8 cellular contexts compared by ENCODE assay signal in the genomic region with DNA sequence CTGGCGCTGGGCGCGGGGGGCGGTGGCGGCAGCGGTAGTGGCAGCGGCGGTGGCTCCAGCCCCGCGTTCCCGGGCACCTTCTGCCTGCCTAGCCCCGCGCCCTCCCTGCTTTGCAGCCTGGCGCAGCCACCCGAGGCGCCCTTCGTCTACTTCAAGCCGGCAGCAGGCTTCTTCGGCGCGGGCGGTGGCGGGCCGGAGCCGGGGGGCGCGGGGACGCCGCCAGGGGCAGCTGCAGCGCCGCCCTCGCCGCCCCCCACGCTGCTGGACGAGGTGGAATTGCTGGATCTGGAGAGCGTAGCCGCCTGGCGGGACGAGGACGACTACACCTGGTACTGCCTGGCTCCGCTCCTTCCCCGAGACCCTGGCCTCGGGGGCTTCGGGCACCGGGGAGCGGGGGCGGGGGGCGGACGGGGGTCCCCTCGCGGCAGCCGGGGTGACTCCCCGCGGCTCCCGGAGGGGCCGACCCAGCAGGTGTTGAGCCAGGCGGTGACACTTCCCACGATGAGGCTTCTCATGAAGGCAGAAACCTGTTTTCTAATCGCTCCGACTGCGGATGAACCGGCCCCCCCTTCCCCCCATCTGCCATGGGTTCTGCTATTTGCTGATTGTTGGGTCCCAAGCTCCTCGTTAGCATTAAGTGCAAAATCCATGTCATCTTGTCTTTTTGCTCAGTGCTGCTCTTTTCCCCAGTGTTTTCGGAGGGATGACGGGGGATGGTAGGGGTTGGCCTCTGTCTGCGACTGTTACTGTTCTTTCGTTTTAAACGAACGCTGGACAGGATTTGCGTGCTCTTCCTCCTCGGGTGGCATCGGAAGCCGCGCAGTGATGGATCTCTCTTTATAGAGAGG. TPM values are rescaled to one million over a fixed set of nuclear protein-coding genes. Genes with fewer than 3 reads are reported as not detected.
DNase-seq lines count a peak whose midpoint lies in the region; ATAC-seq and TF ChIP-seq lines count a peak whose summit lies in the region.

No MANE protein-coding gene starts in this region.

- H3K36me3 ChIP-seq in SJCRH30 (no peaks in the 10 kb centered on the region), heart left ventricle (no peaks in the 10 kb centered on the region), parathyroid adenoma (ENCODE audit: control insufficient read depth, insufficient read depth, low read length) (no peaks in the 10 kb centered on the region), vagina (no peaks in the 10 kb centered on the region)

- peak overlapping the region; percentile 19 for H2AFZ ChIP-seq in parathyroid adenoma

- H3K4me2 ChIP-seq in parathyroid adenoma (ENCODE audit: low read length): peak overlapping the region; percentile 94

- ATAC-seq in GM19328 (IDR thresholded peaks at IDR 0.05; ENCODE audit: unreplicated experiment) (peak; percentile 24), HG03457 (IDR thresholded peaks at IDR 0.05; ENCODE audit: unreplicated experiment) (peak; percentile 30), heart left ventricle (peak; percentile 20 to 43 (median 32))

- H3K4me3 ChIP-seq in SJCRH30 (peak overlapping the region; percentile 81), heart left ventricle (peak overlapping the region; percentile 62 to 96 (median 74)), parathyroid adenoma (ENCODE audit: low read depth, low read length) (peak overlapping the region; percentile 65), vagina (peak overlapping the region; percentile 60 to 80)

- H3K27me3 ChIP-seq in SJCRH30 (no peaks in the 10 kb centered on the region), heart left ventricle (peaks cover 0 to 4% (median 0%) of the 10 kb centered on the region in 9 donors), parathyroid adenoma (ENCODE audit: control insufficient read depth, insufficient read depth, low read length) (no peaks in the 10 kb centered on the region), vagina (no peaks in the 10 kb centered on the region)

- H3K27ac ChIP-seq in C4-2B: peak overlapping the region; percentile 66
- no peak overlapping the region for H3K27ac ChIP-seq in SJCRH30
- H3K27ac ChIP-seq in heart left ventricle: peak overlapping the region in 3 of 12 donors; percentile 12 to 43 (median 37)
- no peak overlapping the region for H3K27ac ChIP-seq in parathyroid adenoma
- no peak overlapping the region for H3K27ac ChIP-seq in vagina

- no peak overlapping the region for H3K9ac ChIP-seq in parathyroid adenoma

- no peaks in the 10 kb centered on the region for H3K27me3 Mint-ChIP-seq in activated naive CD4-positive, alpha-beta T cell treated with anti-CD3 and anti-CD28 coated beads, Interleukin-2, amount 50 U/mL, for 24 hours

- no peaks in the 10 kb centered on the region for H3K36me3 Mint-ChIP-seq in activated naive CD4-positive, alpha-beta T cell treated with anti-CD3 and anti-CD28 coated beads, Interleukin-2, amount 50 U/mL, for 24 hours

- H3K4me3 Mint-ChIP-seq in activated naive CD4-positive, alpha-beta T cell treated with anti-CD3 and anti-CD28 coated beads, Interleukin-2, amount 50 U/mL, for 24 hours: peak overlapping the region; percentile 99

- H3K27ac Mint-ChIP-seq in activated naive CD4-positive, alpha-beta T cell treated with anti-CD3 and anti-CD28 coated beads, Interleukin-2, amount 50 U/mL, for 24 hours: peak overlapping the region; percentile 99

- no peak for TF ChIP-seq POLR2A in heart left ventricle (IDR thresholded peaks at IDR 0.05)
- no peak for TF ChIP-seq POLR2A in vagina (IDR thresholded peaks at IDR 0.05)

- peaks cover 67% of the 10 kb centered on the region for H3K4me1 Mint-ChIP-seq in activated naive CD4-positive, alpha-beta T cell treated with anti-CD3 and anti-CD28 coated beads, Interleukin-2, amount 50 U/mL, for 24 hours

- DNase-seq in SJCRH30 (peak; percentile 6 to 35), heart left ventricle (peak; percentile 10 to 69 (median 29)), vagina (ENCODE audit: extremely low spot score in 2 of 2) (no peak)

- TF ChIP-seq CTCF in C4-2B (conservative IDR thresholded peaks at IDR 0.05): peak; percentile 31
- no peak for TF ChIP-seq CTCF in heart left ventricle (IDR thresholded peaks at IDR 0.05)
- no peak for TF ChIP-seq CTCF in parathyroid adenoma (IDR thresholded peaks at IDR 0.05)
- no peak for TF ChIP-seq CTCF in vagina (IDR thresholded peaks at IDR 0.05)

- no peaks in the 10 kb centered on the region for H3K9me3 Mint-ChIP-seq in activated naive CD4-positive, alpha-beta T cell treated with anti-CD3 and anti-CD28 coated beads, Interleukin-2, amount 50 U/mL, for 24 hours

- H3K9me3 ChIP-seq in SJCRH30 (replicated peaks) (no peaks in the 10 kb centered on the region), heart left ventricle (no peaks in the 10 kb centered on the region), parathyroid adenoma (ENCODE audit: control insufficient read depth, low read length) (no peaks in the 10 kb centered on the region), vagina (no peaks in the 10 kb centered on the region)

- 1% methylated on average over 43 to 74 of the region's 74 CpGs for WGBS in heart left ventricle, 4 donors

- intact Hi-C loops in heart left ventricle (cut with DNase I): loop anchor here in 1 of 10 donors (10.0 kb wide), 1 partner anchor 664 kb away; no protein-coding TSS in a partner anchor
- intact Hi-C loops in vagina (cut with DNase I): no loop called here

- H3K79me2 ChIP-seq in parathyroid adenoma: no peaks in the 10 kb centered on the region

- H3K4me1 ChIP-seq in SJCRH30 (no peaks in the 10 kb centered on the region), heart left ventricle (peaks cover 0 to 28% (median 5%) of the 10 kb centered on the region in 12 donors), parathyroid adenoma (peaks cover 3% of the 10 kb centered on the region), vagina (peaks cover 9% of the 10 kb centered on the region)

RNA-seq across cellular contexts. Expression of a gene that starts 0.9 kb away (rescaled TPM):
- 2.6 and 4.7 TPM in 2 replicates for total RNA-seq in SJCRH30 (2014; rRNA removed; shearing (Covaris generic))
- 10 to 100 TPM in 2 of 9 donors, 1 to 10 TPM in 7; 5.1 to 14.9 (median 7.2) TPM for total RNA-seq in heart left ventricle
- polyA plus RNA-seq in heart left ventricle: 1 to 10 TPM; 2.3 to 4.2 TPM
- 2.2 TPM for total RNA-seq in vagina

Comparison
In these comparisons a context has a peak if more than half of its experiments do, and no peak if none do; other contexts are left out.
1. DNase-seq: peak in SJCRH30 (2 of 2) and heart left ventricle (5 of 5); none in vagina (0 of 2).
2. Peak in every context shown above with its lines, with median percentiles within 50 percentile points of each other: ATAC-seq and H3K4me3 ChIP-seq.